Comparison of ENCODE assay signal across 1 cellular context in the genomic region with DNA sequence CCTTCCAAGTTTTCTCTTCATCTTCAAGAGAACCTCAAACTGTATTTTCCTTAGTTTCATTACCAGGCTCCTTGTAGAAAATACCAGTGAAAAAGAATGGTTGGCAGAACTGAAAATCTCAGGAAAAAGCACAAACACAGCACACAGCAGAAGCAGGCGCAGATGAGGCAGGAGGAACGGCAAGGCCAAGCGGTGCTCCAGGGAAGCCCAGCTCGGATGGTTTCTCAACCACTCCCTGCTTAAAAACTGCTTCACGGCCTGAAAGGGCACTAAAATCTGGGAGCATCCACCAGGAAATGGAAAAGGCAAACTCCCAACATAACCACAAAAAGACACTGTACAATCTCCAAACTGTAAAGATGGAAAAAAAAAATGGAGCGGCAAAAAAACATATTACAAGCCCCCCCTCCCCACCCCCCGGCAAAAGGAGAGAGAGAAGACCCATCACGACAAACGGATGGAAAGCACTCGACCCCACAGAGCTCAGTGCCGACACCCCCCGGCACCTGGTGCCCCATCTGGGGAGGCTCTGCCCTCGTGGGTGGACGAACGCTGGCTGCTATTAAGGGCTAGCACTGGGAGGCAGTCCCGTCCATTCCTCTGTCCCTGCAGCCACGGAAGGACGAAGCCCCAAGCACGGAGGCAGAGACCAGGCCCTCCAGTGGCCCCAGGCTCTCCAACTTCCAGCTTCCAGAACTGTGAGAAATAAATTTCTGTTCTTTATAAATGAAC.
TF ChIP-seq lines count a peak whose summit lies in the region.

No MANE protein-coding gene starts in this region.

TF ChIP-seq in GM23338, 12 proteins besides CTCF, POLR2A, EP300 and RAD21 (continued from another document):
- TF ChIP-seq, protein P1, sequence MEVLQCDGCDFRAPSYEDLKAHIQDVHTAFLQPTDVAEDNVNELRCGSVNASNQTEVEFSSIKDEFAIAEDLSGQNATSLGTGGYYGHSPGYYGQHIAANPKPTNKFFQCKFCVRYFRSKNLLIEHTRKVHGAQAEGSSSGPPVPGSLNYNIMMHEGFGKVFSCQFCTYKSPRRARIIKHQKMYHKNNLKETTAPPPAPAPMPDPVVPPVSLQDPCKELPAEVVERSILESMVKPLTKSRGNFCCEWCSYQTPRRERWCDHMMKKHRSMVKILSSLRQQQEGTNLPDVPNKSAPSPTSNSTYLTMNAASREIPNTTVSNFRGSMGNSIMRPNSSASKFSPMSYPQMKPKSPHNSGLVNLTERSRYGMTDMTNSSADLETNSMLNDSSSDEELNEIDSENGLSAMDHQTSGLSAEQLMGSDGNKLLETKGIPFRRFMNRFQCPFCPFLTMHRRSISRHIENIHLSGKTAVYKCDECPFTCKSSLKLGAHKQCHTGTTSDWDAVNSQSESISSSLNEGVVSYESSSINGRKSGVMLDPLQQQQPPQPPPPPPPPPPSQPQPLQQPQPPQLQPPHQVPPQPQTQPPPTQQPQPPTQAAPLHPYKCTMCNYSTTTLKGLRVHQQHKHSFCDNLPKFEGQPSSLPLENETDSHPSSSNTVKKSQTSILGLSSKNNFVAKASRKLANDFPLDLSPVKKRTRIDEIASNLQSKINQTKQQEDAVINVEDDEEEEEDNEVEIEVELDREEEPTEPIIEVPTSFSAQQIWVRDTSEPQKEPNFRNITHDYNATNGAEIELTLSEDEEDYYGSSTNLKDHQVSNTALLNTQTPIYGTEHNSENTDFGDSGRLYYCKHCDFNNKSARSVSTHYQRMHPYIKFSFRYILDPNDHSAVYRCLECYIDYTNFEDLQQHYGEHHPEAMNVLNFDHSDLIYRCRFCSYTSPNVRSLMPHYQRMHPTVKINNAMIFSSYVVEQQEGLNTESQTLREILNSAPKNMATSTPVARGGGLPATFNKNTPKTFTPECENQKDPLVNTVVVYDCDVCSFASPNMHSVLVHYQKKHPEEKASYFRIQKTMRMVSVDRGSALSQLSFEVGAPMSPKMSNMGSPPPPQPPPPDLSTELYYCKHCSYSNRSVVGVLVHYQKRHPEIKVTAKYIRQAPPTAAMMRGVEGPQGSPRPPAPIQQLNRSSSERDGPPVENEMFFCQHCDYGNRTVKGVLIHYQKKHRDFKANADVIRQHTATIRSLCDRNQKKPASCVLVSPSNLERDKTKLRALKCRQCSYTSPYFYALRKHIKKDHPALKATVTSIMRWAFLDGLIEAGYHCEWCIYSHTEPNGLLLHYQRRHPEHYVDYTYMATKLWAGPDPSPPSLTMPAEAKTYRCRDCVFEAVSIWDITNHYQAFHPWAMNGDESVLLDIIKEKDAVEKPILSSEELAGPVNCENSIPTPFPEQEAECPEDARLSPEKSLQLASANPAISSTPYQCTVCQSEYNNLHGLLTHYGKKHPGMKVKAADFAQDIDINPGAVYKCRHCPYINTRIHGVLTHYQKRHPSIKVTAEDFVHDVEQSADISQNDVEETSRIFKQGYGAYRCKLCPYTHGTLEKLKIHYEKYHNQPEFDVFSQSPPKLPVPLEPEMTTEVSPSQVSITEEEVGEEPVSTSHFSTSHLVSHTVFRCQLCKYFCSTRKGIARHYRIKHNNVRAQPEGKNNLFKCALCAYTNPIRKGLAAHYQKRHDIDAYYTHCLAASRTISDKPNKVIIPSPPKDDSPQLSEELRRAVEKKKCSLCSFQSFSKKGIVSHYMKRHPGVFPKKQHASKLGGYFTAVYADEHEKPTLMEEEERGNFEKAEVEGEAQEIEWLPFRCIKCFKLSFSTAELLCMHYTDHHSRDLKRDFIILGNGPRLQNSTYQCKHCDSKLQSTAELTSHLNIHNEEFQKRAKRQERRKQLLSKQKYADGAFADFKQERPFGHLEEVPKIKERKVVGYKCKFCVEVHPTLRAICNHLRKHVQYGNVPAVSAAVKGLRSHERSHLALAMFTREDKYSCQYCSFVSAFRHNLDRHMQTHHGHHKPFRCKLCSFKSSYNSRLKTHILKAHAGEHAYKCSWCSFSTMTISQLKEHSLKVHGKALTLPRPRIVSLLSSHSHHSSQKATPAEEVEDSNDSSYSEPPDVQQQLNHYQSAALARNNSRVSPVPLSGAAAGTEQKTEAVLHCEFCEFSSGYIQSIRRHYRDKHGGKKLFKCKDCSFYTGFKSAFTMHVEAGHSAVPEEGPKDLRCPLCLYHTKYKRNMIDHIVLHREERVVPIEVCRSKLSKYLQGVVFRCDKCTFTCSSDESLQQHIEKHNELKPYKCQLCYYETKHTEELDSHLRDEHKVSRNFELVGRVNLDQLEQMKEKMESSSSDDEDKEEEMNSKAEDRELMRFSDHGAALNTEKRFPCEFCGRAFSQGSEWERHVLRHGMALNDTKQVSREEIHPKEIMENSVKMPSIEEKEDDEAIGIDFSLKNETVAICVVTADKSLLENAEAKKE (CRISPR knock-in tag; IDR thresholded peaks at IDR 0.05), result no peak
TF ChIP-seq in GM23338: peak in this region for 0.
